Comparison of ENCODE assay signal across 16 cellular contexts in genomic region chr1:80212021-80212420, GRCh38.
"Had no signal": no experiment of that assay in that cellular context is flagged by ENCODE, and none has a peak within 500 bp of the region (broad histone marks: within the 10 kb centered on the region; RNA-seq: fewer than 3 reads in every experiment).

No MANE protein-coding gene starts in this region.

- H3K27me3 ChIP-seq: ascending aorta, breast epithelium, suprapubic skin had no signal

- H3K27ac ChIP-seq: ascending aorta, breast epithelium, epithelial cell of prostate, lower lobe of right lung, psoas muscle, suprapubic skin had no signal

- H3K27ac Mint-ChIP-seq: activated naive CD4-positive, alpha-beta T cell treated with anti-CD3 and anti-CD28 coated beads for 36 hours; activated naive CD8-positive, alpha-beta T cell treated with anti-CD3 and anti-CD28 coated beads, Interleukin-2, amount 50 U/mL, for 24 hours; activated T-helper 2 cell treated with anti-CD3 and anti-CD28 coated beads, Interferon-gamma antibody, Interleukin-2, Interleukin-4, amounts not matched to agents 10 μg/mL and 5 μg/mL and 100 μg/mL, durations not matched to agents 14 hours and 24 hours and 36 hours; stimulated activated naive CD8-positive, alpha-beta T cell treated with anti-CD3 and anti-CD28 coated beads, Interleukin-15, Interleukin-2, amounts not matched to agents 100 ng/mL and 50 ng/mL, for 24 hours; T-helper 2 cell treated with Interferon-gamma antibody and Interleukin-4, amounts not matched to agents 5 μg/mL and 100 μg/mL, for 36 hours had no signal

- H3K4me3 ChIP-seq: ascending aorta, breast epithelium, lower lobe of right lung, psoas muscle, suprapubic skin had no signal

- DNase-seq: activated naive CD4-positive, alpha-beta T cell treated with anti-CD3 and anti-CD28 coated beads for 36 hours; activated naive CD8-positive, alpha-beta T cell treated with anti-CD3 and anti-CD28 coated beads, Interleukin-2, amount 50 U/mL, for 24 hours; activated T-cell treated with anti-CD3 and anti-CD28 coated beads for 4 hours; dermis blood vessel endothelial cell; glutamatergic neuron; lower lobe of right lung; psoas muscle; trophoblast cell had no signal

- H3K9me3 Mint-ChIP-seq: activated naive CD8-positive, alpha-beta T cell treated with anti-CD3 and anti-CD28 coated beads, Interleukin-2, amount 50 U/mL, for 24 hours; T-helper 2 cell treated with Interferon-gamma antibody and Interleukin-4, amounts not matched to agents 5 μg/mL and 100 μg/mL, for 36 hours had no signal

- ATAC-seq: activated naive CD8-positive, alpha-beta T cell treated with anti-CD3 and anti-CD28 coated beads, Interleukin-2, amount 50 U/mL, for 24 hours; lower lobe of right lung; psoas muscle; sciatic nerve had no signal

- H3K4me1 Mint-ChIP-seq: activated naive CD8-positive, alpha-beta T cell treated with anti-CD3 and anti-CD28 coated beads, Interleukin-2, amount 50 U/mL, for 24 hours had no signal

- H3K36me3 ChIP-seq: ascending aorta, breast epithelium, lower lobe of right lung, suprapubic skin had no signal

- H3K4me1 ChIP-seq: ascending aorta, breast epithelium, lower lobe of right lung, psoas muscle had no signal

- H3K9me3 ChIP-seq: ascending aorta, breast epithelium, lower lobe of right lung, psoas muscle, suprapubic skin had no signal

- H3K4me3 Mint-ChIP-seq: activated naive CD4-positive, alpha-beta T cell treated with anti-CD3 and anti-CD28 coated beads for 36 hours; activated naive CD8-positive, alpha-beta T cell treated with anti-CD3 and anti-CD28 coated beads, Interleukin-2, amount 50 U/mL, for 24 hours; stimulated activated naive CD8-positive, alpha-beta T cell treated with anti-CD3 and anti-CD28 coated beads, Interleukin-15, Interleukin-2, amounts not matched to agents 100 ng/mL and 50 ng/mL, for 24 hours; T-helper 2 cell treated with Interferon-gamma antibody and Interleukin-4, amounts not matched to agents 5 μg/mL and 100 μg/mL, for 36 hours had no signal

- H3K27me3 Mint-ChIP-seq: activated naive CD8-positive, alpha-beta T cell treated with anti-CD3 and anti-CD28 coated beads, Interleukin-2, amount 50 U/mL, for 24 hours; stimulated activated naive CD8-positive, alpha-beta T cell treated with anti-CD3 and anti-CD28 coated beads, Interleukin-15, Interleukin-2, amounts not matched to agents 100 ng/mL and 50 ng/mL, for 24 hours had no signal
